Comparison of ENCODE assay signal across 22 cellular contexts in the genomic region with DNA sequence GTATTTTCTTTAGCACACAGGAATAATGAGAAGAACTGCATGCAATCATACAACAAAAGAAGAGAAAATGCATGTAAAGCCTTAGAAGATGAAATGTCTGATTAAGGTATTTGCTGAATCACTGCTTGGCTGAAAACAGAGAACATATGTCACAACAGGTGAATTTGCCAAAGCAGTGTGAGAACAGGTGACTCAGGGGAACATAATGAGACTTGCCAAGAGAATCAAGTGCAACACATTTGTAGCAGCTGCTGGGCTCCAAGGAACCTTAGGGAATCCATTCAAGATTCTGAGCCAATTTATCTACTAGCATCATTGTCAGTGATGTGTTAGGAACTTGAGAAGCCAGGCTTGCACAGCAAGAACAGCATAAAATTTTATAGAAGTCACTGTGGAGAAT.
A peak's percentile ranks its signal among the peaks of the same experiment; 100 is the strongest.
DNase-seq lines count a peak whose midpoint lies in the region; ATAC-seq and TF ChIP-seq lines count a peak whose summit lies in the region.
"Had no signal": no experiment of that assay in that cellular context is flagged by ENCODE, and none has a peak within 500 bp of the region (broad histone marks: within the 10 kb centered on the region; RNA-seq: fewer than 3 reads in every experiment).

No MANE protein-coding gene starts in this region.

- H3K27ac ChIP-seq in psoas muscle = no peak overlapping the region
- H3K27ac ChIP-seq: BLaER1 treated with 17β-estradiol and CSF1 and Interleukin-3, amounts not matched to agents 10 nM and 100 nM had no signal

- DNase-seq in LNCaP clone FGC (ENCODE audit: low read depth) (peak; percentile 28), NCI-H69 (lab: John Stamatoyannopoulos, UW) (peak; percentile 60), psoas muscle (no peak), NCI-H1930 (lab: John Stamatoyannopoulos, UW) (no peak), mucosa of gallbladder (ENCODE audit: low spot score) (no peak), ACHN (no peak)
- DNase-seq: activated CD4-positive, alpha-beta T cell treated with anti-CD3 and anti-CD28 coated beads, Interleukin-2, amount 50 U/mL, for 4 hours; activated CD8-positive, alpha-beta memory T cell treated with anti-CD3 and anti-CD28 coated beads, Interleukin-2, amount 10 ng/mL, durations not matched to agents 7 days and 5 days; activated naive CD4-positive, alpha-beta T cell; DND-41; HCEC 1CT; left ventricle myocardium superior; NCI-H146; NCI-H510A treated with DMSO at 0.1 percent for 48 hours; SHP77; stimulated activated CD4-positive, alpha-beta T cell treated with anti-CD3 and anti-CD28 coated beads, Interleukin-4, amount 100 ng/mL, for 4 hours; T-helper 17 cell; trophoblast cell had no signal

- in situ Hi-C loops in ACHN (cut with HindIII; ENCODE audit: low pct_ligation_motif_present, low pct_unique_long_range_greater_than_20kb, low sequenced_read_pairs) = no loop called here

- H3K27me3 ChIP-seq in psoas muscle (ENCODE audit: insufficient read depth in 3 of 3, low read length in 2 of 3) = no peaks in the 10 kb centered on the region
- H3K27me3 ChIP-seq: BLaER1 treated with 17β-estradiol and CSF1 and Interleukin-3, amounts not matched to agents 10 nM and 100 nM had no signal

- no peak overlapping the region for H3K4me3 ChIP-seq in LNCaP clone FGC (ENCODE audit: low read depth, low read length)
- H3K4me3 ChIP-seq in psoas muscle = no peak overlapping the region
- H3K4me3 ChIP-seq: BLaER1 treated with 17β-estradiol and CSF1 and Interleukin-3, amounts not matched to agents 10 nM and 100 nM had no signal

- TF ChIP-seq CTCF in LNCaP clone FGC (IDR thresholded peaks at IDR 0.05; ENCODE audit: control insufficient read depth, extremely low read depth, insufficient read depth) (no peak), psoas muscle (IDR thresholded peaks at IDR 0.05) (no peak)

- ATAC-seq in esophagus mucosa (peak; percentile 81), psoas muscle (peak; percentile 68 to 91 (median 88))
- ATAC-seq: activated CD4-positive, CD25-positive, alpha-beta regulatory T cell treated with anti-CD3 and anti-CD28 coated beads, Interleukin-2, amount 50 U/mL, for 24 hours; activated CD8-positive, alpha-beta memory T cell treated with anti-CD3 and anti-CD28 coated beads, Interleukin-2, amount 10 ng/mL, durations not matched to agents 7 days and 5 days; HepG2; left ventricle myocardium superior; T-helper 17 cell had no signal

- H3K4me1 ChIP-seq in psoas muscle = no peaks in the 10 kb centered on the region

- intact Hi-C loops in psoas muscle (cut with DNase I) = no loop called here

- H3K9me3 ChIP-seq in psoas muscle = no peaks in the 10 kb centered on the region

- no peaks in the 10 kb centered on the region for H3K36me3 ChIP-seq in psoas muscle (ENCODE audit: insufficient read depth in 1 of 2, low read depth in 1 of 2)

Comparison
In these comparisons a context has a peak if more than half of its experiments do, and no peak if none do; other contexts are left out.
1. DNase-seq: peak in LNCaP clone FGC (single experiment) and NCI-H69 (single experiment); none in psoas muscle (0 of 2), NCI-H1930 (0 of 2), mucosa of gallbladder (single experiment) and ACHN (single experiment).